25 cellular contexts compared by ENCODE assay signal in genomic region chr14:57029620-57030253, GRCh38.
"Had no signal": no experiment of that assay in that cellular context is flagged by ENCODE, and none has a peak within 500 bp of the region (broad histone marks: within the 10 kb centered on the region; RNA-seq: fewer than 3 reads in every experiment).

No MANE protein-coding gene starts in this region.

- H3K36me3 ChIP-seq: cardiac muscle cell, esophagus muscularis mucosa, gastroesophageal sphincter, heart left ventricle, left ventricle myocardium inferior, right atrium auricular region, tibial nerve had no signal

- H3K36me3 Mint-ChIP-seq: activated CD8-positive, alpha-beta memory T cell treated with anti-CD3 and anti-CD28 coated beads, Interleukin-2, amount 10 ng/mL, durations not matched to agents 7 days and 5 days; activated naive CD8-positive, alpha-beta T cell treated with anti-CD3 and anti-CD28 coated beads, Interleukin-2, amount 10 ng/mL, durations not matched to agents 7 days and 5 days had no signal

- FAIRE-seq: endothelial cell of umbilical vein, TTC549 had no signal

- H3K4me1 Mint-ChIP-seq: activated B cell treated with CpG ODN at 0.5 μM for 24 hours; activated CD4-positive, alpha-beta memory T cell treated with anti-CD3 and anti-CD28 coated beads, Interleukin-2, amount 10 ng/mL, durations not matched to agents 7 days and 5 days; activated CD8-positive, alpha-beta memory T cell treated with anti-CD3 and anti-CD28 coated beads, Interleukin-2, amount 10 ng/mL, durations not matched to agents 7 days and 5 days; activated T-helper 17 cell treated with anti-CD3 and anti-CD28 coated beads, Interleukin-2, amount 50 U/mL, for 72 hours had no signal

- H3K4me1 ChIP-seq: esophagus muscularis mucosa, gastroesophageal sphincter, heart left ventricle, left ventricle myocardium inferior, right atrium auricular region, tibial nerve had no signal

- H3K4me3 ChIP-seq: cardiac muscle cell, esophagus muscularis mucosa, gastroesophageal sphincter, heart left ventricle, left ventricle myocardium inferior, right atrium auricular region, tibial nerve had no signal

- H3K9me3 Mint-ChIP-seq: activated CD4-positive, alpha-beta memory T cell treated with anti-CD3 and anti-CD28 coated beads, Interleukin-2, amount 10 ng/mL, durations not matched to agents 7 days and 5 days had no signal

- H3K4me3 Mint-ChIP-seq: activated B cell treated with CpG ODN at 0.5 μM for 24 hours; activated CD4-positive, alpha-beta memory T cell treated with anti-CD3 and anti-CD28 coated beads, Interleukin-2, amount 10 ng/mL, durations not matched to agents 7 days and 5 days; activated CD8-positive, alpha-beta memory T cell treated with anti-CD3 and anti-CD28 coated beads, Interleukin-2, amount 10 ng/mL, durations not matched to agents 7 days and 5 days; activated naive CD8-positive, alpha-beta T cell treated with anti-CD3 and anti-CD28 coated beads, Interleukin-2, amount 10 ng/mL, durations not matched to agents 7 days and 5 days; activated T-helper 17 cell treated with anti-CD3 and anti-CD28 coated beads, Interleukin-2, amount 50 U/mL, for 72 hours; dendritic cell treated with granulocyte-macrophage colony-stimulating factor and Interleukin-4, amounts not matched to agents 40 ng/mL and 50 ng/mL, for 4 days; stimulated activated naive CD8-positive, alpha-beta T cell treated with anti-CD3 and anti-CD28 coated beads, Interleukin-15, Interleukin-2, amounts not matched to agents 100 ng/mL and 50 ng/mL, for 24 hours had no signal

- H3K27me3 ChIP-seq: cardiac muscle cell, gastroesophageal sphincter, heart left ventricle, right atrium auricular region, tibial nerve had no signal

- ATAC-seq: activated CD8-positive, alpha-beta memory T cell treated with anti-CD3 and anti-CD28 coated beads, Interleukin-2, amount 10 ng/mL, durations not matched to agents 7 days and 5 days; activated T-helper 17 cell treated with anti-CD3 and anti-CD28 coated beads, Interleukin-2, amount 50 U/mL, for 72 hours; gastroesophageal sphincter; heart left ventricle had no signal

- H3K27ac ChIP-seq: cardiac muscle cell, esophagus muscularis mucosa, gastroesophageal sphincter, heart left ventricle, left ventricle myocardium inferior, right atrium auricular region, tibial nerve had no signal

- DNase-seq: activated B cell treated with CpG ODN at 0.5 μM for 24 hours; activated CD4-positive, alpha-beta memory T cell treated with anti-CD3 and anti-CD28 coated beads, Interleukin-2, amount 10 ng/mL, durations not matched to agents 7 days and 5 days; activated CD4-positive, alpha-beta T cell treated with anti-CD3 and anti-CD28 coated beads for 48 hours; activated CD8-positive, alpha-beta memory T cell treated with anti-CD3 and anti-CD28 coated beads, Interleukin-2, amount 10 ng/mL, durations not matched to agents 7 days and 5 days; activated naive CD4-positive, alpha-beta T cell; activated naive CD8-positive, alpha-beta T cell treated with anti-CD3 and anti-CD28 coated beads, Interleukin-2, amount 10 ng/mL, durations not matched to agents 7 days and 5 days; activated T-cell treated with anti-CD3 and anti-CD28 coated beads, Interleukin-2, amount 50 U/mL, for 1 hour; amygdala; effector CD8-positive, alpha-beta T cell; heart left ventricle; left ventricle myocardium inferior; mammary epithelial cell; midbrain; stimulated activated CD4-positive, alpha-beta T cell treated with anti-CD3 and anti-CD28 coated beads, Interleukin-2, amount 100 ng/mL, for 48 hours had no signal

- H3K27ac Mint-ChIP-seq: activated B cell treated with CpG ODN at 0.5 μM for 24 hours; activated CD4-positive, alpha-beta memory T cell treated with anti-CD3 and anti-CD28 coated beads, Interleukin-2, amount 10 ng/mL, durations not matched to agents 7 days and 5 days; activated CD8-positive, alpha-beta memory T cell treated with anti-CD3 and anti-CD28 coated beads, Interleukin-2, amount 10 ng/mL, durations not matched to agents 7 days and 5 days; activated naive CD8-positive, alpha-beta T cell treated with anti-CD3 and anti-CD28 coated beads, Interleukin-2, amount 10 ng/mL, durations not matched to agents 7 days and 5 days; activated T-helper 17 cell treated with anti-CD3 and anti-CD28 coated beads, Interleukin-2, amount 50 U/mL, for 72 hours; dendritic cell treated with granulocyte-macrophage colony-stimulating factor and Interleukin-4, amounts not matched to agents 40 ng/mL and 50 ng/mL, for 4 days; progenitor cell of endocrine pancreas; stimulated activated naive CD8-positive, alpha-beta T cell treated with anti-CD3 and anti-CD28 coated beads, Interleukin-15, Interleukin-2, amounts not matched to agents 100 ng/mL and 50 ng/mL, for 24 hours had no signal

- H3K27me3 Mint-ChIP-seq: activated CD8-positive, alpha-beta memory T cell treated with anti-CD3 and anti-CD28 coated beads, Interleukin-2, amount 10 ng/mL, durations not matched to agents 7 days and 5 days; dendritic cell treated with granulocyte-macrophage colony-stimulating factor and Interleukin-4, amounts not matched to agents 40 ng/mL and 50 ng/mL, for 4 days had no signal
